Comparison of ENCODE assay signal across 14 cellular contexts in genomic region chr3:12879191-12879815, GRCh38.
"Had no signal": no experiment of that assay in that cellular context is flagged by ENCODE, and none has a peak within 500 bp of the region (broad histone marks: within the 10 kb centered on the region; RNA-seq: fewer than 3 reads in every experiment).

No MANE protein-coding gene starts in this region.

- DNase-seq: activated CD4-positive, alpha-beta memory T cell treated with anti-CD3 and anti-CD28 coated beads for 36 hours; activated naive CD8-positive, alpha-beta T cell treated with anti-CD3 and anti-CD28 coated beads, Interleukin-2, amount 10 ng/mL, durations not matched to agents 7 days and 5 days; activated T-cell treated with anti-CD3 and anti-CD28 coated beads, Interleukin-2, amount 50 U/mL, for 72 hours; foreskin keratinocyte; heart right ventricle; left ventricle myocardium inferior; right cardiac atrium; T-helper 2 cell; tibial artery had no signal

- H3K27ac ChIP-seq: foreskin keratinocyte, heart right ventricle, left ventricle myocardium inferior, tibial artery, vagina had no signal

- H3K4me3 ChIP-seq: heart right ventricle, left ventricle myocardium inferior, smooth muscle cell, tibial artery, vagina had no signal

- ATAC-seq: activated CD4-positive, CD25-positive, alpha-beta regulatory T cell treated with anti-CD3 and anti-CD28 coated beads, Interleukin-2, amount 50 U/mL, for 24 hours; activated T-cell treated with anti-CD3 and anti-CD28 coated beads, Interleukin-2, amount 50 U/mL, for 72 hours; foreskin keratinocyte; heart right ventricle; right cardiac atrium had no signal

- H3K9me3 ChIP-seq: heart right ventricle, left ventricle myocardium inferior, tibial artery, vagina had no signal

- H3K27me3 ChIP-seq: vagina had no signal

- H3K36me3 ChIP-seq: heart right ventricle, left ventricle myocardium inferior, tibial artery, vagina had no signal

- H3K4me1 ChIP-seq: foreskin keratinocyte had no signal

- H3K4me2 ChIP-seq: smooth muscle cell had no signal

- FAIRE-seq: astrocyte, keratinocyte had no signal
